Comparison of ENCODE assay signal across 33 cellular contexts in genomic region chr6:52587001-52587400, GRCh38.
"Had no signal": no experiment of that assay in that cellular context is flagged by ENCODE, and none has a peak within 500 bp of the region (broad histone marks: within the 10 kb centered on the region; RNA-seq: fewer than 3 reads in every experiment).

No MANE protein-coding gene starts in this region.

- H3K9me3 ChIP-seq: MG63, SJCRH30 had no signal

- H3K4me1 ChIP-seq: SJCRH30 had no signal

- H3K27ac ChIP-seq: brain microvascular endothelial cell, SJCRH30, SK-N-MC, WERI-Rb-1 had no signal

- H3K36me3 Mint-ChIP-seq: activated CD8-positive, alpha-beta memory T cell treated with anti-CD3 and anti-CD28 coated beads, Interleukin-2, amount 10 ng/mL, durations not matched to agents 7 days and 5 days; activated naive CD8-positive, alpha-beta T cell treated with anti-CD3 and anti-CD28 coated beads for 36 hours had no signal

- H3K27me3 Mint-ChIP-seq: activated naive CD8-positive, alpha-beta T cell treated with anti-CD3 and anti-CD28 coated beads for 36 hours; activated T-helper 17 cell treated with anti-CD3 and anti-CD28 coated beads, Interleukin-2, amount 50 U/mL, for 72 hours had no signal

- H3K4me3 Mint-ChIP-seq: activated CD4-positive, alpha-beta memory T cell treated with anti-CD3 and anti-CD28 coated beads, Interleukin-2, amount 10 ng/mL, durations not matched to agents 7 days and 5 days; activated CD8-positive, alpha-beta memory T cell treated with anti-CD3 and anti-CD28 coated beads, Interleukin-2, amount 10 ng/mL, durations not matched to agents 7 days and 5 days; activated naive CD8-positive, alpha-beta T cell treated with anti-CD3 and anti-CD28 coated beads for 36 hours; activated T-cell treated with anti-CD3 and anti-CD28 coated beads, Interleukin-2, amount 50 U/mL, for 72 hours; activated T-helper 17 cell treated with anti-CD3 and anti-CD28 coated beads, Interleukin-2, amount 50 U/mL, for 72 hours had no signal

- DNase-seq: activated CD4-positive, alpha-beta memory T cell treated with anti-CD3 and anti-CD28 coated beads, Interleukin-2, amount 10 ng/mL, durations not matched to agents 7 days and 5 days; activated CD4-positive, alpha-beta T cell treated with anti-CD3 and anti-CD28 coated beads for 1 hour; activated CD4-positive, alpha-beta T cell treated with anti-CD3 and anti-CD28 coated beads for 48 hours; activated CD4-positive, CD25-positive, alpha-beta regulatory T cell; activated CD8-positive, alpha-beta memory T cell treated with anti-CD3 and anti-CD28 coated beads for 24 hours; activated CD8-positive, alpha-beta memory T cell treated with anti-CD3 and anti-CD28 coated beads, Interleukin-2, amount 10 ng/mL, durations not matched to agents 7 days and 5 days; activated CD8-positive, alpha-beta memory T cell treated with anti-CD3 and anti-CD28 coated beads, Interleukin-2, amount 50 U/mL, for 48 hours; activated effector memory CD4-positive, alpha-beta T cell treated with anti-CD3 and anti-CD28 coated beads, Interleukin-2, amount 50 U/mL, for 16 hours; activated naive CD4-positive, alpha-beta T cell; activated naive CD4-positive, alpha-beta T cell treated with anti-CD3 and anti-CD28 coated beads, Interleukin-2, amount 50 U/mL, for 16 hours; activated naive CD8-positive, alpha-beta T cell treated with anti-CD3 and anti-CD28 coated beads for 36 hours; activated T-cell treated with anti-CD3 and anti-CD28 coated beads, Interleukin-2, amount 50 U/mL, for 72 hours; amniotic stem cell; aorta; brain microvascular endothelial cell; central memory CD4-positive, alpha-beta T cell; Kasumi-1; NCI-H1048; NCI-H1105 treated with DMSO at 0.1 percent for 48 hours; NCI-H1436; NCI-H1694; NCI-H1930; NCI-H2081 treated with DMSO at 0.1 percent for 48 hours; NCI-H345; NCI-H524 treated with DMSO at 0.1 percent for 48 hours; SHP77; SJCRH30; T1000; WERI-Rb-1 had no signal

- H3K27me3 ChIP-seq: brain microvascular endothelial cell, MG63, SJCRH30 had no signal

- H3K4me3 ChIP-seq: MG63, SJCRH30, SK-N-MC had no signal

- H3K4me1 Mint-ChIP-seq: activated CD4-positive, alpha-beta memory T cell treated with anti-CD3 and anti-CD28 coated beads, Interleukin-2, amount 10 ng/mL, durations not matched to agents 7 days and 5 days; activated CD8-positive, alpha-beta memory T cell treated with anti-CD3 and anti-CD28 coated beads, Interleukin-2, amount 10 ng/mL, durations not matched to agents 7 days and 5 days; activated naive CD8-positive, alpha-beta T cell treated with anti-CD3 and anti-CD28 coated beads for 36 hours; activated T-helper 17 cell treated with anti-CD3 and anti-CD28 coated beads, Interleukin-2, amount 50 U/mL, for 72 hours had no signal

- H3K9me3 Mint-ChIP-seq: activated CD4-positive, alpha-beta memory T cell treated with anti-CD3 and anti-CD28 coated beads, Interleukin-2, amount 10 ng/mL, durations not matched to agents 7 days and 5 days; activated naive CD8-positive, alpha-beta T cell treated with anti-CD3 and anti-CD28 coated beads for 36 hours; activated T-cell treated with anti-CD3 and anti-CD28 coated beads, Interleukin-2, amount 50 U/mL, for 72 hours; activated T-helper 17 cell treated with anti-CD3 and anti-CD28 coated beads, Interleukin-2, amount 50 U/mL, for 72 hours had no signal

- H3K36me3 ChIP-seq: brain microvascular endothelial cell, SJCRH30, WERI-Rb-1 had no signal

- ATAC-seq: activated CD8-positive, alpha-beta memory T cell treated with anti-CD3 and anti-CD28 coated beads, Interleukin-2, amount 10 ng/mL, durations not matched to agents 7 days and 5 days; activated T-cell treated with anti-CD3 and anti-CD28 coated beads, Interleukin-2, amount 50 U/mL, for 72 hours; activated T-helper 17 cell treated with anti-CD3 and anti-CD28 coated beads, Interleukin-2, amount 50 U/mL, for 72 hours; Panc1 had no signal
